ENCODE assay signal across 1 cellular context in the genomic region with DNA sequence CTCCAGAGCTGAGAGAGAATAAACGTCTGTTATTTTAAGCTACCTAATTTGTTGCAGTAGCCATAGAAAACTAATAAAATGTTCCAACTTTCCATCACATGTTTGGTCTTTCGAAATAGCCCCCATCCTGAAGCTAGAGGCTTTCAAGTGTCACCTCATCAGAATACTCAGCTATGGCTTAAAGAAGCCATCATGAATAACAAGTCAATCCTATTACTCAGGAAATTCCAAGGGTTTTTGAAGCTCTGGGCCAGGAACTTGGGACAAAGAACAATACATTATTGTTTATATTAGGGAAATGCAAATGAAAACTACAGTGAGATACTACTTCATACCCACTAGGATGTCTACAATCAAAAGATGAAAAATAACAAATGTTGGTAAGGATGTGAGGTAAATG.
TF ChIP-seq lines count a peak whose summit lies in the region.

No MANE protein-coding gene starts in this region.

TF ChIP-seq in endothelial cell of umbilical vein, 7 proteins besides CTCF, POLR2A, EP300 and RAD21:
- TF ChIP-seq, protein P1, sequence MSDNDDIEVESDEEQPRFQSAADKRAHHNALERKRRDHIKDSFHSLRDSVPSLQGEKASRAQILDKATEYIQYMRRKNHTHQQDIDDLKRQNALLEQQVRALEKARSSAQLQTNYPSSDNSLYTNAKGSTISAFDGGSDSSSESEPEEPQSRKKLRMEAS (IDR thresholded peaks at IDR 0.05; ENCODE audit: insufficient read depth, insufficient read length), result no peak
- TF ChIP-seq GATA2 (IDR thresholded peaks at IDR 0.05; ENCODE audit: insufficient read depth, insufficient read length, low read depth, low read length), result no peak
